In the genomic region with DNA sequence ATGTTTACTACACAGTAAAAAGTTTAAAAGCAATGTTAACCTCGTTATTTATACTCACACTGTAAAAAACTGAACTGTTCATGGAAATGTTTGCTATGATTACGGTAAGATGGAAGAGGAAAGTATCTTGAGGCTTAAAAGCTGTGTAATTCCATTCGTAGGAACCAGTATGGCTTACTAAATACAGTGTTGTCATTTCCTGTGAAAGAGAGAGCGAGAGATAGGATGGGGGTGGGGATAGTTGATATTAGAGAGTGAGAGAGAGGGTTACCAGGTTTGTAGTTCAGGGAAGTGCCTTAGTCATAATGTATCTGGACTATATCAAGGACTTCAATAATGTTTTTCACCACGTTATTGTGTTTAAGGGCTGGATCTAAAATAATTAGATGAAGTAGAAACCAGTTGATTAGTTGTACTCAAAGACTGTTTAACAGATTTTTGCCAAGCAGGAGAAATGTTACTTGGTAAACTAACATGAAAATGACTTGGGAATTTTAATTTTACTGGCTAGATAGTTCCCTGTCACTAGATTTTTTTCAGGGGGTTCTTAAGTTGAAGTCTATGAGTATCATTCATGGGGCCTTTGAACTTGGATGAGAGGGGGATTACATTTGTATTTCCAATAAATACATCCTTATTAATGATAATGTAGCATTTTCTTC, we compare ENCODE assay signal across 1 cellular context.
A peak's percentile ranks its signal among the peaks of the same experiment; 100 is the strongest.
TF ChIP-seq lines count a peak whose summit lies in the region.

No MANE protein-coding gene starts in this region.

TF ChIP-seq in SK-N-SH, 30 proteins besides CTCF, POLR2A, EP300 and RAD21:
- no peak for TF ChIP-seq NRF1 (IDR thresholded peaks at IDR 0.05; ENCODE audit: low read depth, low read length)
- TF ChIP-seq CHD2 (IDR thresholded peaks at IDR 0.05; ENCODE audit: low read length, partially characterized antibody), result no peak
- TF ChIP-seq TAF1 (IDR thresholded peaks at IDR 0.05; ENCODE audit: borderline replicate concordance, low read depth, low read length), result no peak
- no peak for TF ChIP-seq POLR2AphosphoS5 (IDR thresholded peaks at IDR 0.05; ENCODE audit: low read depth, low read length)
- TF ChIP-seq TCF12 (IDR thresholded peaks at IDR 0.05), result peak; percentile 96
- TF ChIP-seq, protein P1, sequence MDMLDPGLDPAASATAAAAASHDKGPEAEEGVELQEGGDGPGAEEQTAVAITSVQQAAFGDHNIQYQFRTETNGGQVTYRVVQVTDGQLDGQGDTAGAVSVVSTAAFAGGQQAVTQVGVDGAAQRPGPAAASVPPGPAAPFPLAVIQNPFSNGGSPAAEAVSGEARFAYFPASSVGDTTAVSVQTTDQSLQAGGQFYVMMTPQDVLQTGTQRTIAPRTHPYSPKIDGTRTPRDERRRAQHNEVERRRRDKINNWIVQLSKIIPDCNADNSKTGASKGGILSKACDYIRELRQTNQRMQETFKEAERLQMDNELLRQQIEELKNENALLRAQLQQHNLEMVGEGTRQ (IDR thresholded peaks at IDR 0.05; ENCODE audit: borderline replicate concordance, low read depth, low read length), result no peak
- TF ChIP-seq, protein P2, sequence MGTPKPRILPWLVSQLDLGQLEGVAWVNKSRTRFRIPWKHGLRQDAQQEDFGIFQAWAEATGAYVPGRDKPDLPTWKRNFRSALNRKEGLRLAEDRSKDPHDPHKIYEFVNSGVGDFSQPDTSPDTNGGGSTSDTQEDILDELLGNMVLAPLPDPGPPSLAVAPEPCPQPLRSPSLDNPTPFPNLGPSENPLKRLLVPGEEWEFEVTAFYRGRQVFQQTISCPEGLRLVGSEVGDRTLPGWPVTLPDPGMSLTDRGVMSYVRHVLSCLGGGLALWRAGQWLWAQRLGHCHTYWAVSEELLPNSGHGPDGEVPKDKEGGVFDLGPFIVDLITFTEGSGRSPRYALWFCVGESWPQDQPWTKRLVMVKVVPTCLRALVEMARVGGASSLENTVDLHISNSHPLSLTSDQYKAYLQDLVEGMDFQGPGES (IDR thresholded peaks at IDR 0.05; ENCODE audit: low read depth, low read length), result no peak
- TF ChIP-seq, protein P3, sequence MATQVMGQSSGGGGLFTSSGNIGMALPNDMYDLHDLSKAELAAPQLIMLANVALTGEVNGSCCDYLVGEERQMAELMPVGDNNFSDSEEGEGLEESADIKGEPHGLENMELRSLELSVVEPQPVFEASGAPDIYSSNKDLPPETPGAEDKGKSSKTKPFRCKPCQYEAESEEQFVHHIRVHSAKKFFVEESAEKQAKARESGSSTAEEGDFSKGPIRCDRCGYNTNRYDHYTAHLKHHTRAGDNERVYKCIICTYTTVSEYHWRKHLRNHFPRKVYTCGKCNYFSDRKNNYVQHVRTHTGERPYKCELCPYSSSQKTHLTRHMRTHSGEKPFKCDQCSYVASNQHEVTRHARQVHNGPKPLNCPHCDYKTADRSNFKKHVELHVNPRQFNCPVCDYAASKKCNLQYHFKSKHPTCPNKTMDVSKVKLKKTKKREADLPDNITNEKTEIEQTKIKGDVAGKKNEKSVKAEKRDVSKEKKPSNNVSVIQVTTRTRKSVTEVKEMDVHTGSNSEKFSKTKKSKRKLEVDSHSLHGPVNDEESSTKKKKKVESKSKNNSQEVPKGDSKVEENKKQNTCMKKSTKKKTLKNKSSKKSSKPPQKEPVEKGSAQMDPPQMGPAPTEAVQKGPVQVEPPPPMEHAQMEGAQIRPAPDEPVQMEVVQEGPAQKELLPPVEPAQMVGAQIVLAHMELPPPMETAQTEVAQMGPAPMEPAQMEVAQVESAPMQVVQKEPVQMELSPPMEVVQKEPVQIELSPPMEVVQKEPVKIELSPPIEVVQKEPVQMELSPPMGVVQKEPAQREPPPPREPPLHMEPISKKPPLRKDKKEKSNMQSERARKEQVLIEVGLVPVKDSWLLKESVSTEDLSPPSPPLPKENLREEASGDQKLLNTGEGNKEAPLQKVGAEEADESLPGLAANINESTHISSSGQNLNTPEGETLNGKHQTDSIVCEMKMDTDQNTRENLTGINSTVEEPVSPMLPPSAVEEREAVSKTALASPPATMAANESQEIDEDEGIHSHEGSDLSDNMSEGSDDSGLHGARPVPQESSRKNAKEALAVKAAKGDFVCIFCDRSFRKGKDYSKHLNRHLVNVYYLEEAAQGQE (IDR thresholded peaks at IDR 0.05; ENCODE audit: low read depth, low read length), result no peak
- no peak for TF ChIP-seq FOXJ3 (CRISPR knock-in tag; IDR thresholded peaks at IDR 0.05)
- no peak; the same call in 1 of the 2 replicates for TF ChIP-seq NFIC (IDR thresholded peaks at IDR 0.05; ENCODE audit: borderline replicate concordance)
- no peak for TF ChIP-seq SIN3A (IDR thresholded peaks at IDR 0.05; ENCODE audit: borderline replicate concordance, low read depth, low read length)
- TF ChIP-seq GABPA (IDR thresholded peaks at IDR 0.05; ENCODE audit: low read depth), result peak; percentile 45
- TF ChIP-seq RXRA (IDR thresholded peaks at IDR 0.05; ENCODE audit: borderline replicate concordance, low read depth), result peak; percentile 57; the same call in 1 of the 2 replicates
- TF ChIP-seq, protein P4, sequence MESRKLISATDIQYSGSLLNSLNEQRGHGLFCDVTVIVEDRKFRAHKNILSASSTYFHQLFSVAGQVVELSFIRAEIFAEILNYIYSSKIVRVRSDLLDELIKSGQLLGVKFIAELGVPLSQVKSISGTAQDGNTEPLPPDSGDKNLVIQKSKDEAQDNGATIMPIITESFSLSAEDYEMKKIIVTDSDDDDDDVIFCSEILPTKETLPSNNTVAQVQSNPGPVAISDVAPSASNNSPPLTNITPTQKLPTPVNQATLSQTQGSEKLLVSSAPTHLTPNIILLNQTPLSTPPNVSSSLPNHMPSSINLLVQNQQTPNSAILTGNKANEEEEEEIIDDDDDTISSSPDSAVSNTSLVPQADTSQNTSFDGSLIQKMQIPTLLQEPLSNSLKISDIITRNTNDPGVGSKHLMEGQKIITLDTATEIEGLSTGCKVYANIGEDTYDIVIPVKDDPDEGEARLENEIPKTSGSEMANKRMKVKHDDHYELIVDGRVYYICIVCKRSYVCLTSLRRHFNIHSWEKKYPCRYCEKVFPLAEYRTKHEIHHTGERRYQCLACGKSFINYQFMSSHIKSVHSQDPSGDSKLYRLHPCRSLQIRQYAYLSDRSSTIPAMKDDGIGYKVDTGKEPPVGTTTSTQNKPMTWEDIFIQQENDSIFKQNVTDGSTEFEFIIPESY (IDR thresholded peaks at IDR 0.05; ENCODE audit: borderline replicate concordance, low read depth), result 0 out of 2 replicates have a peak, but pooled peaks have one; percentile 39
- TF ChIP-seq, protein P5, sequence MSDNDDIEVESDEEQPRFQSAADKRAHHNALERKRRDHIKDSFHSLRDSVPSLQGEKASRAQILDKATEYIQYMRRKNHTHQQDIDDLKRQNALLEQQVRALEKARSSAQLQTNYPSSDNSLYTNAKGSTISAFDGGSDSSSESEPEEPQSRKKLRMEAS (IDR thresholded peaks at IDR 0.05; ENCODE audit: low read depth), result no peak
- TF ChIP-seq GATA2 (CRISPR knock-in tag; IDR thresholded peaks at IDR 0.05), result no peak
- TF ChIP-seq EZH2phosphoT487 (IDR thresholded peaks at IDR 0.05; ENCODE audit: borderline replicate concordance, low read depth), result no peak
- TF ChIP-seq ELF1 (IDR thresholded peaks at IDR 0.05), result no peak
- no peak for TF ChIP-seq FOXM1 (IDR thresholded peaks at IDR 0.05; ENCODE audit: low read depth)
- no peak for TF ChIP-seq SMC3 (IDR thresholded peaks at IDR 0.05; ENCODE audit: low read depth, low read length)
- peak; percentile 57; the same call in 1 of the 2 replicates for TF ChIP-seq YY1 (IDR thresholded peaks at IDR 0.05; ENCODE audit: low read depth)
- no peak for TF ChIP-seq MEF2A (IDR thresholded peaks at IDR 0.05; ENCODE audit: borderline replicate concordance, low read depth)
- TF ChIP-seq RCOR1 (IDR thresholded peaks at IDR 0.05; ENCODE audit: low read length), result no peak
- TF ChIP-seq, protein P6, sequence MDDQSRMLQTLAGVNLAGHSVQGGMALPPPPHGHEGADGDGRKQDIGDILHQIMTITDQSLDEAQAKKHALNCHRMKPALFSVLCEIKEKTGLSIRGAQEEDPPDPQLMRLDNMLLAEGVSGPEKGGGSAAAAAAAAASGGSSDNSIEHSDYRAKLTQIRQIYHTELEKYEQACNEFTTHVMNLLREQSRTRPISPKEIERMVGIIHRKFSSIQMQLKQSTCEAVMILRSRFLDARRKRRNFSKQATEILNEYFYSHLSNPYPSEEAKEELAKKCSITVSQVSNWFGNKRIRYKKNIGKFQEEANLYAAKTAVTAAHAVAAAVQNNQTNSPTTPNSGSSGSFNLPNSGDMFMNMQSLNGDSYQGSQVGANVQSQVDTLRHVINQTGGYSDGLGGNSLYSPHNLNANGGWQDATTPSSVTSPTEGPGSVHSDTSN (IDR thresholded peaks at IDR 0.05), result peak; percentile 80
- TF ChIP-seq, protein P7, sequence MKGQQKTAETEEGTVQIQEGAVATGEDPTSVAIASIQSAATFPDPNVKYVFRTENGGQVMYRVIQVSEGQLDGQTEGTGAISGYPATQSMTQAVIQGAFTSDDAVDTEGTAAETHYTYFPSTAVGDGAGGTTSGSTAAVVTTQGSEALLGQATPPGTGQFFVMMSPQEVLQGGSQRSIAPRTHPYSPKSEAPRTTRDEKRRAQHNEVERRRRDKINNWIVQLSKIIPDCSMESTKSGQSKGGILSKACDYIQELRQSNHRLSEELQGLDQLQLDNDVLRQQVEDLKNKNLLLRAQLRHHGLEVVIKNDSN (IDR thresholded peaks at IDR 0.05; ENCODE audit: borderline replicate concordance, low read depth), result no peak
- TF ChIP-seq MXI1 (IDR thresholded peaks at IDR 0.05; ENCODE audit: low read depth, low read length), result no peak
- TF ChIP-seq RFX5 (IDR thresholded peaks at IDR 0.05; ENCODE audit: low read length), result no peak
- TF ChIP-seq JUND (IDR thresholded peaks at IDR 0.05), result peak; percentile 31
- TF ChIP-seq TEAD4 (IDR thresholded peaks at IDR 0.05; ENCODE audit: borderline replicate concordance, insufficient read depth), result no peak
- peak; percentile 38; the same call in 1 of the 2 replicates for TF ChIP-seq FOSL2 (IDR thresholded peaks at IDR 0.05; ENCODE audit: borderline replicate concordance, low read depth)
